In the genomic region with DNA sequence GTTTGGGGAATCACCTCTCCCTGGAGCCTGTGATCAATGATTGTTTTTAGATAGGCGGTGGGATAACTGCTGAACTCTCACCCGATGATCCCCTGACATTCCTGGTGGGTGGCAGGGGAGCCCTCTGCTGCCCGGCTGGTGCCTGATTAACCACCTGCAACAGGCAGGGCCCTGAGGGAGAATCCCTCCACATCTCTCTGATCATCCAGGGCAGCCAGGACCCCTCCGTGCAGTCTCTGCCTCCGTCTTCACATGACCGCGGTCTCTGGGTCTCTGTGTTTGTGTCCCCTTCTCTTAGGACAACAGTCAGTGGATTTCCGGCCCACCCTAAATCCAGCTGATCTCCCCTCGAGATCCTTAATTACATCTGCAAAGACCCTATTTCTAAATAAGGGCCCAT, we compare ENCODE assay signal across 19 cellular contexts. TPM values are rescaled to one million over a fixed set of nuclear protein-coding genes. Genes with fewer than 3 reads are reported as not detected.
"Had no signal": no experiment of that assay in that cellular context is flagged by ENCODE, and none has a peak within 500 bp of the region (broad histone marks: within the 10 kb centered on the region; RNA-seq: fewer than 3 reads in every experiment).

No MANE protein-coding gene starts in this region.

- ATAC-seq: activated CD4-positive, CD25-positive, alpha-beta regulatory T cell treated with anti-CD3 and anti-CD28 coated beads, Interleukin-2, amount 50 U/mL, for 24 hours; activated CD8-positive, alpha-beta T cell treated with anti-CD3 and anti-CD28 coated beads for 36 hours; PC-3 had no signal

- DNase-seq: activated CD4-positive, alpha-beta T cell treated with anti-CD3 and anti-CD28 coated beads for 4 hours; activated CD8-positive, alpha-beta T cell treated with anti-CD3 and anti-CD28 coated beads for 36 hours; activated gamma-delta T cell; activated naive CD4-positive, alpha-beta T cell treated with anti-CD3 and anti-CD28 coated beads for 36 hours; activated T-cell treated with anti-CD3 and anti-CD28 coated beads, Interleukin-2, amount 50 U/mL, for 24 hours; amygdala; MM.1S; NCI-H1105; NCI-H1436; NCI-H1694 treated with DMSO at 0.1 percent for 48 hours; NCI-H2029 treated with DMSO at 0.1 percent for 48 hours; NCI-H446; NCI-H524; PC-3; SHP77 treated with DMSO at 0.1 percent for 48 hours had no signal

RNA-seq across cellular contexts. Expression of a gene that starts 17.4 kb away (rescaled TPM):
- total RNA-seq: activated CD8-positive, alpha-beta T cell treated with anti-CD3 and anti-CD28 coated beads for 36 hours; activated naive CD4-positive, alpha-beta T cell treated with anti-CD3 and anti-CD28 coated beads for 36 hours; activated T-helper 1 cell treated with anti-CD3 and anti-CD28 coated beads, Interleukin-12 subunit alpha, Interleukin-12 subunit beta, Interleukin-2, Interleukin-4 antibody, amounts not matched to agents 30 ng/mL and 10 ng/mL and 1 ng/mL, durations not matched to agents 14 hours and 24 hours and 36 hours; astrocyte; PC-3; SK-MEL-5 had no signal

RNA-seq across cellular contexts. Expression of a gene that starts 42.7 kb away (rescaled TPM):
- total RNA-seq: activated CD8-positive, alpha-beta T cell treated with anti-CD3 and anti-CD28 coated beads for 36 hours; activated naive CD4-positive, alpha-beta T cell treated with anti-CD3 and anti-CD28 coated beads for 36 hours; activated T-helper 1 cell treated with anti-CD3 and anti-CD28 coated beads, Interleukin-12 subunit alpha, Interleukin-12 subunit beta, Interleukin-2, Interleukin-4 antibody, amounts not matched to agents 30 ng/mL and 10 ng/mL and 1 ng/mL, durations not matched to agents 14 hours and 24 hours and 36 hours; astrocyte; PC-3; SK-MEL-5 had no signal
